6 cellular contexts compared by ENCODE assay signal in the genomic region with DNA sequence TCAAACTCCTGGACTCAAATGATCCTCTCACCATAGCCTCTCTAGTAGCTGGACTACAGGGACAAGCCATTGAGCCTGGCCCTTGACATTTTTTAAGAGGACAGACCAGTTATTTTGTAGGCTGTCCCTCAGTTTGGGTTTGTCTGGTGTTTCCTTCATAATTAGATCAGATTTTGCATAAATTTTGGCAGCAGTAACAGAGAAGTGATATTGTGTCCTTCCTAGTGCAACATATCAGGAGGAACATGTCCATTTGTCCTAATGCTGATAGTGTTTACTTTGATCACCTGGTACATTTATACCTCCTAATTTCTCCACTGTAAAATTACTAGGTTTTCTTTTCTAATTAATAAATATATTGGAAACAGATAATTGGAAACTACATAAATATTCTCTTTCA.
"Had no signal": no experiment of that assay in that cellular context is flagged by ENCODE, and none has a peak within 500 bp of the region (broad histone marks: within the 10 kb centered on the region; RNA-seq: fewer than 3 reads in every experiment).

No MANE protein-coding gene starts in this region.

- DNase-seq: IMR-90, KBM-7, KG1 had no signal

- H3K27ac ChIP-seq: HL-60, KMS-11 had no signal

- H3K4me3 ChIP-seq: K562 had no signal
